Comparison of ENCODE assay signal across 8 cellular contexts in genomic region chr1:152189657-152190442, GRCh38. TPM values are rescaled to one million over a fixed set of nuclear protein-coding genes. Genes with fewer than 3 reads are reported as not detected.
DNase-seq lines count a peak whose midpoint lies in the region; ATAC-seq and TF ChIP-seq lines count a peak whose summit lies in the region.

No MANE protein-coding gene starts in this region.

- in situ Hi-C loops in IMR-90 (cut with MboI; ENCODE audit: low sequenced_read_pairs) = no loop called here

- no peak overlapping the region for H2AK5ac ChIP-seq in IMR-90 (ENCODE audit: low read depth, low read length)

- no peak overlapping the region for H2BK120ac ChIP-seq in IMR-90 (ENCODE audit: low read depth, low read length)

- H2AK9ac ChIP-seq in IMR-90 (replicated peaks; ENCODE audit: low read depth, low read length, poor library complexity) = no peak overlapping the region

- no peaks in the 10 kb centered on the region for H4K20me1 ChIP-seq in DOHH2 (ENCODE audit: control insufficient read depth, insufficient read depth, low read depth, low read length)
- no peaks in the 10 kb centered on the region for H4K20me1 ChIP-seq in IMR-90 (ENCODE audit: insufficient read depth, low read length)
- no peaks in the 10 kb centered on the region for H4K20me1 ChIP-seq in SK-N-SH (ENCODE audit: insufficient read depth)

- H3K9ac ChIP-seq in IMR-90 (ENCODE audit: low read depth, low read length) = no peak overlapping the region
- H3K9ac ChIP-seq in SK-N-SH = no peak overlapping the region

- no peaks in the 10 kb centered on the region for H3K9me3 ChIP-seq in DOHH2 (ENCODE audit: control insufficient read depth, insufficient read depth, low read length)
- H3K9me3 ChIP-seq in IMR-90 (ENCODE audit: control insufficient read depth, insufficient read depth, low read length) = no peaks in the 10 kb centered on the region
- no peaks in the 10 kb centered on the region for H3K9me3 ChIP-seq in SK-N-SH
- H3K9me3 ChIP-seq in upper lobe of left lung = no peaks in the 10 kb centered on the region

- 38% methylated on average over 1 of the region's 9 CpGs; no CpG with 5 or more reads in 1 of the 2 experiments for WGBS in IMR-90 (ENCODE audit: extremely low coverage in 2 of 2, insufficient read length in 1 of 2), 2 experiments
- 11% methylated on average over 9 of the region's 9 CpGs for WGBS in SK-N-SH (ENCODE audit: low lambda C conversion rate)
- 24% methylated on average over 9 of the region's 9 CpGs for WGBS in upper lobe of left lung, 2 donors

- peak overlapping the region; percentile 96 for H3K4me2 ChIP-seq in DOHH2 (ENCODE audit: low read length)
- H3K4me2 ChIP-seq in IMR-90 (ENCODE audit: low read depth, low read length) = peak overlapping the region; percentile 60; the same call in 1 of the 2 replicates
- peak overlapping the region; percentile 65; the same call in 1 of the 2 replicates for H3K4me2 ChIP-seq in SK-N-SH

- BruUV-seq in IMR-90 (replicated peaks; lab: Mats Ljungman, UMichigan) = no TSS peak

- H3F3A ChIP-seq in DOHH2 (ENCODE audit: control insufficient read depth, insufficient read depth) (no peaks in the 10 kb centered on the region), SK-N-SH (replicated peaks; ENCODE audit: insufficient read depth) (peaks cover 3% of the 10 kb centered on the region)

- peak; percentile 86 for TF ChIP-seq CTCF in DOHH2 (IDR thresholded peaks at IDR 0.05; ENCODE audit: low read depth, low read length, poor library complexity, severe bottlenecking)
- peak; percentile 60 for TF ChIP-seq CTCF in IMR-90 (conservative IDR thresholded peaks at IDR 0.05; ENCODE audit: low read depth, low read length)
- TF ChIP-seq CTCF in SK-N-SH (IDR thresholded peaks at IDR 0.05) = peak; percentile 80
- TF ChIP-seq CTCF in upper lobe of left lung (IDR thresholded peaks at IDR 0.05) = peak; percentile 52 to 70 (median 58)

- H2BK5ac ChIP-seq in IMR-90 (ENCODE audit: low read depth, low read length, poor library complexity, severe bottlenecking) = no peak overlapping the region

- H3K27me3 ChIP-seq in DOHH2 (ENCODE audit: control insufficient read depth, low read length) = peaks cover 3% of the 10 kb centered on the region; the same call in 1 of the 2 replicates
- no peaks in the 10 kb centered on the region for H3K27me3 ChIP-seq in IMR-90 (ENCODE audit: control insufficient read depth, insufficient read depth, low read length)
- H3K27me3 ChIP-seq in SK-N-SH (ENCODE audit: insufficient read depth) = 0 out of 2 replicates have a peak, but pooled peaks cover 5% of the 10 kb centered on the region
- H3K27me3 ChIP-seq in upper lobe of left lung = no peaks in the 10 kb centered on the region

- no peak for TF ChIP-seq EP300 in SK-N-SH (IDR thresholded peaks at IDR 0.05; ENCODE audit: borderline replicate concordance in 1 of 2, low read depth in 1 of 2, low read length in 1 of 2)
- TF ChIP-seq EP300 in upper lobe of left lung (IDR thresholded peaks at IDR 0.05) = no peak

- ATAC-seq in IMR-90 (ENCODE audit: low read depth) (peak; percentile 45), Right ventricle myocardium superior (ENCODE audit: poor library complexity) (peak; percentile 86), upper lobe of left lung (ENCODE audit: low FRiP score in 2 of 2) (peak; percentile 27 to 86), HG03196 (IDR thresholded peaks at IDR 0.05; ENCODE audit: unreplicated experiment) (no peak)

- dilution Hi-C loops in IMR-90 (cut with HindIII; ENCODE audit: low sequenced_read_pairs, unreplicated experiment) = no loop called here

- no peak overlapping the region for H4K8ac ChIP-seq in IMR-90 (ENCODE audit: low read depth in 2 of 2, low read length in 2 of 2)

- no peak overlapping the region for H3K4ac ChIP-seq in IMR-90 (ENCODE audit: low read depth, low read length)

- CTCF ChIA-PET in IMR-90 (lab: Yijun Ruan, JAX) (interaction anchor here (1.0 to 1.5 kb wide), 2 partner anchors 37 to 142 kb away, joined by 3 to 4 read pairs; no protein-coding TSS in a partner anchor), SK-N-SH (lab: Yijun Ruan, JAX) (interaction anchor here (0.9 to 10.4 kb wide), 6 partner anchors 9 to 269 kb away, joined by 3 to 82 read pairs (median 5); no protein-coding TSS in a partner anchor)

- H3K9me1 ChIP-seq in IMR-90 (ENCODE audit: insufficient read depth, low read length) = no peaks in the 10 kb centered on the region

- no peak overlapping the region for H2BK20ac ChIP-seq in IMR-90 (ENCODE audit: low read depth, low read length)

- no peak overlapping the region for H3K14ac ChIP-seq in IMR-90 (replicated peaks; ENCODE audit: low read depth, low read length)

- H2BK15ac ChIP-seq in IMR-90 (ENCODE audit: low read depth, low read length) = no peak overlapping the region

- H2AFZ ChIP-seq in IMR-90 (replicated peaks; ENCODE audit: low read length, poor library complexity) = peak overlapping the region; percentile 75
- H2AFZ ChIP-seq in SK-N-SH (ENCODE audit: low read depth) = peak overlapping the region; percentile 89

- no peaks in the 10 kb centered on the region for H3K79me1 ChIP-seq in IMR-90 (ENCODE audit: low read depth in 1 of 2, low read length in 2 of 2)

- no peak overlapping the region for H3K23ac ChIP-seq in IMR-90 (ENCODE audit: low read depth, low read length)

- no peak overlapping the region for H4K5ac ChIP-seq in IMR-90 (ENCODE audit: low read depth, low read length)

- H3K4me1 ChIP-seq in DOHH2 (ENCODE audit: control insufficient read depth, low read length) (peaks cover 12% of the 10 kb centered on the region), IMR-90 (ENCODE audit: control insufficient read depth, insufficient read depth, low read length) (no peaks in the 10 kb centered on the region), SK-N-SH (ENCODE audit: control insufficient read depth in 1 of 2, insufficient read depth in 2 of 2, low read depth in 1 of 2, low read length in 1 of 2) (no peaks in the 10 kb centered on the region; a peak in 1 of 4 replicates), upper lobe of left lung (peaks cover 0 to 25% (median 9%) of the 10 kb centered on the region in 4 donors)

- no peak overlapping the region for H3K56ac ChIP-seq in IMR-90 (ENCODE audit: extremely low read depth, insufficient read depth, low read length)

- H3K36me3 ChIP-seq in DOHH2 (ENCODE audit: control insufficient read depth, low read length) = no peaks in the 10 kb centered on the region
- H3K36me3 ChIP-seq in IMR-90 (ENCODE audit: control insufficient read depth, insufficient read depth, low read length) = no peaks in the 10 kb centered on the region
- no peaks in the 10 kb centered on the region for H3K36me3 ChIP-seq in SK-N-SH (replicated peaks in 1 of 2; ENCODE audit: control insufficient read depth in 1 of 2, insufficient read depth in 2 of 2, low read length in 1 of 2)
- H3K36me3 ChIP-seq in upper lobe of left lung = no peaks in the 10 kb centered on the region

- H3K79me2 ChIP-seq in DOHH2 (ENCODE audit: control insufficient read depth, low read length) (no peaks in the 10 kb centered on the region), SK-N-SH (ENCODE audit: insufficient read depth) (no peaks in the 10 kb centered on the region)

- H3K4me3 ChIP-seq in DOHH2 (ENCODE audit: low read length) = peak overlapping the region; percentile 87
- no peak overlapping the region for H3K4me3 ChIP-seq in IMR-90 (ENCODE audit: insufficient read depth, low read depth, low read length)
- H3K4me3 ChIP-seq in SK-N-SH (ENCODE audit: low read depth in 2 of 2, low read length in 1 of 2) = peak overlapping the region; percentile 8 to 45; a peak in 2 of 4 replicates
- H3K4me3 ChIP-seq in upper lobe of left lung = peak overlapping the region in 3 of 4 donors; percentile 43 to 52 (median 44)

- TF ChIP-seq POLR2A in IMR-90 (IDR thresholded peaks at IDR 0.05; ENCODE audit: low read depth, low read length) (no peak), upper lobe of left lung (IDR thresholded peaks at IDR 0.05) (no peak)

- POLR2A ChIA-PET in IMR-90 (lab: Charles Lee; ENCODE audit: unreplicated experiment) = no interaction called here
- POLR2A ChIA-PET in SK-N-SH (lab: Yijun Ruan, JAX) = no interaction called here

- intact Hi-C loops in IMR-90 (cut with micrococcal nuclease) (loop anchor here (1.0 to 10.0 kb wide), 3 partner anchors 37 to 255 kb away; no protein-coding TSS in a partner anchor), Right ventricle myocardium superior (cut with DNase I) (loop anchor here (5.0 kb wide), 2 partner anchors 252 to 267 kb away; no protein-coding TSS in a partner anchor)

- no peak overlapping the region for H3K18ac ChIP-seq in IMR-90 (ENCODE audit: low read depth, low read length)

- TF ChIP-seq RAD21 in IMR-90 (IDR thresholded peaks at IDR 0.05; ENCODE audit: low read length) (peak; percentile 54), SK-N-SH (IDR thresholded peaks at IDR 0.05; ENCODE audit: low read length) (peak; percentile 60)

- H3K9me2 ChIP-seq in DOHH2 (replicated peaks; ENCODE audit: control insufficient read depth, low read length) = no peaks in the 10 kb centered on the region
- H3K9me2 ChIP-seq in SK-N-SH = no peaks in the 10 kb centered on the region

- no peak overlapping the region for H3K27ac ChIP-seq in DOHH2 (ENCODE audit: low read depth, low read length)
- H3K27ac ChIP-seq in IMR-90 (ENCODE audit: insufficient read depth, low read length) = no peak overlapping the region
- no peak overlapping the region for H3K27ac ChIP-seq in SK-N-SH (ENCODE audit: low read depth in 2 of 2, low read length in 1 of 2)
- H3K27ac ChIP-seq in upper lobe of left lung = peak overlapping the region in 1 of 4 donors; percentile 53

- DNase-seq in IMR-90 (peak; percentile 38), SK-N-SH (peak; percentile 52), Right ventricle myocardium superior (peak; percentile 75), pulmonary artery endothelial cell (ENCODE audit: low read depth, low spot score) (peak; percentile 19), upper lobe of left lung (peak in 1 of 2 donors; percentile 56)
- DNase-seq in activated naive CD4-positive, alpha-beta T cell treated with anti-CD3 and anti-CD28 coated beads, Interleukin-2, amount 50 U/mL, for 16 hours = peak; percentile 74

- no peak overlapping the region for H4K91ac ChIP-seq in IMR-90 (ENCODE audit: insufficient read depth, low read depth, low read length)

RNA-seq across cellular contexts. Expression of gene RPTN, which starts 30.8 kb away (rescaled TPM):
- total RNA-seq in IMR-90 (2012; rRNA removed) (not detected in 2 replicates), Right ventricle myocardium superior (not detected), pulmonary artery endothelial cell (not detected in 2 replicates), upper lobe of left lung (not detected)
- polyA plus RNA-seq in IMR-90 (2012; rRNA removed) (not detected in 2 replicates), SK-N-SH (2012; rRNA removed) (not detected in 2 replicates)
- polyA plus RNA-seq in IMR-90 (2012; cell fraction: cytosol; rRNA removed) = not detected in 2 replicates
- not detected in 2 replicates for polyA plus RNA-seq in IMR-90 (2012; cell fraction: nucleus; rRNA removed; ENCODE audit: low replicate concordance)
- polyA plus RNA-seq in SK-N-SH (2012; cell fraction: cytosol; rRNA removed) = not detected in 2 replicates
- not detected in 2 replicates for polyA plus RNA-seq in SK-N-SH (2012; cell fraction: nucleus; rRNA removed)

RNA-seq across cellular contexts. Expression of gene HRNR, which starts 34.1 kb away (rescaled TPM):
- total RNA-seq in IMR-90 (2012; rRNA removed) = not detected in 2 replicates
- under 0.01 TPM in 1 of 2 replicates, not detected in the other for polyA plus RNA-seq in IMR-90 (2012; rRNA removed)
- not detected in 2 replicates for polyA plus RNA-seq in IMR-90 (2012; cell fraction: cytosol; rRNA removed)
- polyA plus RNA-seq in IMR-90 (2012; cell fraction: nucleus; rRNA removed; ENCODE audit: low replicate concordance) = not detected in 2 replicates
- polyA plus RNA-seq in SK-N-SH (2012; rRNA removed) = not detected in 2 replicates
- polyA plus RNA-seq in SK-N-SH (2012; cell fraction: cytosol; rRNA removed) = not detected in 2 replicates
- polyA plus RNA-seq in SK-N-SH (2012; cell fraction: nucleus; rRNA removed) = not detected in 2 replicates
- not detected for total RNA-seq in Right ventricle myocardium superior
- total RNA-seq in pulmonary artery endothelial cell = not detected in 2 replicates
- not detected for total RNA-seq in upper lobe of left lung
